In the genomic region with DNA sequence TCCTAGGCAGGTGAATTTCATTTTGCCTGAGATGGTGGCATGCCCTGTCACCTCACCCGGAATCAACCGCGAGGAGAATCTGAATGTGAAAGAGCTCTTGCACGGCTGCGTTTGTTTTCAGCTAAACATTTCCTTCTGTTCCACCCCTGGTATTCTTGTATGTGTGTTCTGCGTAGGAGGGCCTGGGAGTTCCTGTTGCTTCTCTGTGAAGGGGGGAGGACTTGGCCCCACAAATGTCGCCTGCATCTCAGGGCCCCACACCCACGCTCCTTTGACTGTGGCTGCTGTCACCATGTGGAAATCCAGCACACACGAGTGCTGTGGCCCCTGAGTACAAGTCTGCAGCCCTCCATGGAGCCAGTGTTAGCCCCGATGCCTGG, we compare ENCODE assay signal across 8 cellular contexts. TPM values are rescaled to one million over a fixed set of nuclear protein-coding genes. Genes with fewer than 3 reads are reported as not detected.
DNase-seq lines count a peak whose midpoint lies in the region; ATAC-seq and TF ChIP-seq lines count a peak whose summit lies in the region.

No MANE protein-coding gene starts in this region.

- POLR2A ChIA-PET in A673 (lab: Charles Lee; ENCODE audit: low non-redundant PET): no interaction called here

- no peaks in the 10 kb centered on the region for H3K9me3 Mint-ChIP-seq in activated naive CD4-positive, alpha-beta T cell treated with anti-CD3 and anti-CD28 coated beads, Interleukin-2, amount 50 U/mL, for 24 hours

- TF ChIP-seq CTCF in tibial nerve (IDR thresholded peaks at IDR 0.05) (no peak), A673 (conservative IDR thresholded peaks at IDR 0.05; ENCODE audit: low read depth, low read length) (no peak)

- no peak for TF ChIP-seq POLR2A in tibial nerve (IDR thresholded peaks at IDR 0.05)

- no peaks in the 10 kb centered on the region for H3K36me3 Mint-ChIP-seq in activated naive CD4-positive, alpha-beta T cell treated with anti-CD3 and anti-CD28 coated beads, Interleukin-2, amount 50 U/mL, for 24 hours

- peaks cover 0 to 36% (median 4%) of the 10 kb centered on the region in 4 donors for H3K4me1 ChIP-seq in tibial nerve
- H3K4me1 ChIP-seq in A673 (ENCODE audit: insufficient read depth, low read length, poor library complexity, severe bottlenecking): no peaks in the 10 kb centered on the region

- H3K27me3 ChIP-seq in tibial nerve (no peaks in the 10 kb centered on the region), A673 (replicated peaks; ENCODE audit: insufficient read depth, low read depth, low read length, poor library complexity) (no peaks in the 10 kb centered on the region)

- CTCF ChIA-PET in A673 (lab: Charles Lee): no interaction called here

- peak; percentile 48 for ATAC-seq in GM19395 (IDR thresholded peaks at IDR 0.05; ENCODE audit: unreplicated experiment)

- 52 to 73% methylated on average over 6 to 9 of the region's 10 CpGs for WGBS in tibial nerve, 2 donors

- no peaks in the 10 kb centered on the region for H3K27me3 Mint-ChIP-seq in activated naive CD4-positive, alpha-beta T cell treated with anti-CD3 and anti-CD28 coated beads, Interleukin-2, amount 50 U/mL, for 24 hours

- H3K27ac Mint-ChIP-seq in activated naive CD4-positive, alpha-beta T cell treated with anti-CD3 and anti-CD28 coated beads, Interleukin-2, amount 50 U/mL, for 24 hours: peak overlapping the region; percentile 99

- no peak overlapping the region for H3K4me3 ChIP-seq in tibial nerve
- H3K4me3 ChIP-seq in A673 (ENCODE audit: low read depth, low read length, poor library complexity, severe bottlenecking): no peak overlapping the region

- H3K9me3 ChIP-seq in tibial nerve (no peaks in the 10 kb centered on the region), A673 (ENCODE audit: low read depth, low read length, poor library complexity, severe bottlenecking) (no peaks in the 10 kb centered on the region)

- no TSS peak for BruUV-seq in A673 (replicated peaks; lab: Mats Ljungman, UMichigan)

- H3K27ac ChIP-seq in tibial nerve (peak overlapping the region in 2 of 4 donors; percentile 77 to 80), A673 (ENCODE audit: low read depth, low read length, poor library complexity, severe bottlenecking) (no peak overlapping the region)

- H3K4me1 Mint-ChIP-seq in activated naive CD4-positive, alpha-beta T cell treated with anti-CD3 and anti-CD28 coated beads, Interleukin-2, amount 50 U/mL, for 24 hours: peaks cover 62% of the 10 kb centered on the region

- TF ChIP-seq EP300 in tibial nerve (IDR thresholded peaks at IDR 0.05): peak in 1 of 2 donors; percentile 29

- H3K36me3 ChIP-seq in tibial nerve (no peaks in the 10 kb centered on the region), A673 (ENCODE audit: insufficient read depth, low read length, poor library complexity, severe bottlenecking) (no peaks in the 10 kb centered on the region)

- DNase-seq in NAMALWA (ENCODE audit: low spot score): peak; percentile 33
- DNase-seq in stimulated activated CD4-positive, alpha-beta T cell treated with anti-CD3 and anti-CD28 coated beads, Interleukin-12 subunit alpha, Interleukin-12 subunit beta, amount 100 ng/mL, for 4 hours: peak; percentile 55
- DNase-seq in NCI-H1092 (lab: John Stamatoyannopoulos, UW): no peak
- DNase-seq in tibial nerve (ENCODE audit: low spot score in 2 of 2): no peak
- DNase-seq in GM19238 (ENCODE audit: insufficient read length, low spot score): no peak
- no peak for DNase-seq in A673 (ENCODE audit: low spot score)

- peak overlapping the region; percentile 90 for H3K4me3 Mint-ChIP-seq in activated naive CD4-positive, alpha-beta T cell treated with anti-CD3 and anti-CD28 coated beads, Interleukin-2, amount 50 U/mL, for 24 hours

- intact Hi-C loops in A673 (cut with micrococcal nuclease; ENCODE audit: unreplicated experiment): loop anchor here (10.0 kb wide), 1 partner anchor 1136 kb away; no protein-coding TSS in a partner anchor

RNA-seq across cellular contexts. Expression of a gene that starts 45.8 kb away (rescaled TPM):
- total RNA-seq in tibial nerve (1 to 10 TPM; 3.9 to 6.7 (median 5.3) TPM), A673 (2021) (1.7 and 1.8 TPM in 2 replicates)

Comparison
In these comparisons a context has a peak if more than half of its experiments do, and no peak if none do; other contexts are left out.
1. DNase-seq: peak in NAMALWA (single experiment) and stimulated activated CD4-positive, alpha-beta T cell treated with anti-CD3 and anti-CD28 coated beads, Interleukin-12 subunit alpha, Interleukin-12 subunit beta, amount 100 ng/mL, for 4 hours (single experiment); none in NCI-H1092 (single experiment), tibial nerve (0 of 2), GM19238 (single experiment) and A673 (single experiment).